11 cellular contexts compared by ENCODE assay signal in genomic region chr19:41332468-41332867, GRCh38.
"Had no signal": no experiment of that assay in that cellular context is flagged by ENCODE, and none has a peak within 500 bp of the region (broad histone marks: within the 10 kb centered on the region; RNA-seq: fewer than 3 reads in every experiment).

No MANE protein-coding gene starts in this region.

- DNase-seq: activated CD4-positive, alpha-beta memory T cell treated with anti-CD3 and anti-CD28 coated beads for 36 hours; activated CD4-positive, CD25-positive, alpha-beta regulatory T cell treated with anti-CD3 and anti-CD28 coated beads, Interleukin-2, amount 50 U/mL, for 72 hours; activated CD8-positive, alpha-beta memory T cell treated with anti-CD3 and anti-CD28 coated beads, Interleukin-2, amount 50 U/mL, for 48 hours; activated naive CD4-positive, alpha-beta T cell treated with anti-CD3 and anti-CD28 coated beads, Interleukin-2, amount 10 ng/mL, durations not matched to agents 7 days and 5 days; amniotic stem cell; body of pancreas; central memory CD4-positive, alpha-beta T cell; hippocampal formation; small intestine had no signal

- H3K27me3 Mint-ChIP-seq: activated CD4-positive, alpha-beta memory T cell treated with anti-CD3 and anti-CD28 coated beads for 36 hours; activated naive CD4-positive, alpha-beta T cell treated with anti-CD3 and anti-CD28 coated beads, Interleukin-2, amount 10 ng/mL, durations not matched to agents 7 days and 5 days had no signal

- H3K4me3 Mint-ChIP-seq: activated CD4-positive, alpha-beta memory T cell treated with anti-CD3 and anti-CD28 coated beads for 36 hours; activated naive CD4-positive, alpha-beta T cell treated with anti-CD3 and anti-CD28 coated beads, Interleukin-2, amount 10 ng/mL, durations not matched to agents 7 days and 5 days had no signal

- H3K9me3 ChIP-seq: body of pancreas, right atrium auricular region had no signal

- ATAC-seq: body of pancreas, SK-N-SH treated with all-trans-retinoic acid at 6 μM for 48 hours had no signal

- H3K9me3 Mint-ChIP-seq: activated CD4-positive, alpha-beta memory T cell treated with anti-CD3 and anti-CD28 coated beads for 36 hours; activated naive CD4-positive, alpha-beta T cell treated with anti-CD3 and anti-CD28 coated beads, Interleukin-2, amount 10 ng/mL, durations not matched to agents 7 days and 5 days had no signal
